Comparison of ENCODE assay signal across 10 cellular contexts in genomic region chr3:152204218-152204617, GRCh38.
A peak's percentile ranks its signal among the peaks of the same experiment; 100 is the strongest.
DNase-seq lines count a peak whose midpoint lies in the region; ATAC-seq and TF ChIP-seq lines count a peak whose summit lies in the region.
"Had no signal": no experiment of that assay in that cellular context is flagged by ENCODE, and none has a peak within 500 bp of the region (broad histone marks: within the 10 kb centered on the region; RNA-seq: fewer than 3 reads in every experiment).

No MANE protein-coding gene starts in this region.

- no peak for DNase-seq in activated naive CD4-positive, alpha-beta T cell treated with anti-CD3 and anti-CD28 coated beads for 36 hours
- no peak for DNase-seq in activated naive CD4-positive, alpha-beta T cell treated with Interleukin-2 at 50 U/mL for 16 hours
- DNase-seq in activated CD4-positive, alpha-beta memory T cell treated with anti-CD3 and anti-CD28 coated beads, Interleukin-2, amount 10 ng/mL, durations not matched to agents 7 days and 5 days, result no peak
- DNase-seq in memory B cell (ENCODE audit: low spot score in 2 of 2) (no peak), tibial nerve (ENCODE audit: low spot score in 2 of 2) (no peak), MV-4-11 (lab: John Stamatoyannopoulos, UW) (no peak), NCI-H345 treated with DMSO at 0.1 percent for 48 hours (lab: John Stamatoyannopoulos, UW; ENCODE audit: unreplicated experiment) (no peak)
- DNase-seq: aorta had no signal

- no peaks in the 10 kb centered on the region for H3K27me3 Mint-ChIP-seq in activated naive CD4-positive, alpha-beta T cell treated with anti-CD3 and anti-CD28 coated beads for 36 hours (ENCODE audit: low read depth)
- H3K27me3 Mint-ChIP-seq in activated CD4-positive, alpha-beta memory T cell treated with anti-CD3 and anti-CD28 coated beads, Interleukin-2, amount 10 ng/mL, durations not matched to agents 7 days and 5 days, result no peaks in the 10 kb centered on the region
- no peaks in the 10 kb centered on the region for H3K27me3 Mint-ChIP-seq in memory B cell

- H3K4me3 Mint-ChIP-seq in activated naive CD4-positive, alpha-beta T cell treated with anti-CD3 and anti-CD28 coated beads for 36 hours, result peak overlapping the region; percentile 75
- H3K4me3 Mint-ChIP-seq in activated CD4-positive, alpha-beta memory T cell treated with anti-CD3 and anti-CD28 coated beads, Interleukin-2, amount 10 ng/mL, durations not matched to agents 7 days and 5 days, result peak overlapping the region; percentile 74
- peak overlapping the region; percentile 83 for H3K4me3 Mint-ChIP-seq in memory B cell

- peak overlapping the region; percentile 99 for H3K27ac Mint-ChIP-seq in activated naive CD4-positive, alpha-beta T cell treated with anti-CD3 and anti-CD28 coated beads for 36 hours
- H3K27ac Mint-ChIP-seq in activated CD4-positive, alpha-beta memory T cell treated with anti-CD3 and anti-CD28 coated beads, Interleukin-2, amount 10 ng/mL, durations not matched to agents 7 days and 5 days, result peak overlapping the region; percentile 70
- H3K27ac Mint-ChIP-seq in memory B cell, result peak overlapping the region; percentile 85

- peaks cover 66% of the 10 kb centered on the region for H3K4me1 Mint-ChIP-seq in activated naive CD4-positive, alpha-beta T cell treated with anti-CD3 and anti-CD28 coated beads for 36 hours (ENCODE audit: low read depth)
- H3K4me1 Mint-ChIP-seq in activated CD4-positive, alpha-beta memory T cell treated with anti-CD3 and anti-CD28 coated beads, Interleukin-2, amount 10 ng/mL, durations not matched to agents 7 days and 5 days, result peaks cover 65% of the 10 kb centered on the region
- H3K4me1 Mint-ChIP-seq in memory B cell, result peaks cover 38% of the 10 kb centered on the region

- peaks cover 0 to 56% (median 13%) of the 10 kb centered on the region in 4 donors for H3K4me1 ChIP-seq in tibial nerve

- TF ChIP-seq CTCF in tibial nerve (IDR thresholded peaks at IDR 0.05), result no peak

- H3K36me3 ChIP-seq in tibial nerve, result no peaks in the 10 kb centered on the region
- H3K36me3 ChIP-seq: BLaER1 had no signal

- CTCF ChIA-PET in activated naive CD4-positive, alpha-beta T cell treated with anti-CD3 and anti-CD28 coated beads for 36 hours (lab: Charles Lee), result interaction anchor here (0.8 to 1.9 kb wide), 9 partner anchors 11 to 268 kb away, joined by 4 to 10 read pairs (median 5); partner anchors contain the start of gene MBNL1
- CTCF ChIA-PET in activated CD4-positive, alpha-beta memory T cell treated with anti-CD3 and anti-CD28 coated beads, Interleukin-2, amount 10 ng/mL, durations not matched to agents 7 days and 5 days (lab: Charles Lee), result interaction anchor here (1.1 to 3.3 kb wide), 5 partner anchors 8 to 95 kb away, joined by 3 to 15 read pairs (median 4); partner anchors contain the start of gene MBNL1

- peaks cover 21% of the 10 kb centered on the region for H3K36me3 Mint-ChIP-seq in activated naive CD4-positive, alpha-beta T cell treated with anti-CD3 and anti-CD28 coated beads for 36 hours (ENCODE audit: low read depth)
- H3K36me3 Mint-ChIP-seq in activated CD4-positive, alpha-beta memory T cell treated with anti-CD3 and anti-CD28 coated beads, Interleukin-2, amount 10 ng/mL, durations not matched to agents 7 days and 5 days (ENCODE audit: low read depth), result peaks cover 8% of the 10 kb centered on the region
- H3K36me3 Mint-ChIP-seq in memory B cell, result peaks cover 11% of the 10 kb centered on the region

- H3K9me3 Mint-ChIP-seq in activated naive CD4-positive, alpha-beta T cell treated with anti-CD3 and anti-CD28 coated beads for 36 hours, result no peaks in the 10 kb centered on the region
- no peaks in the 10 kb centered on the region for H3K9me3 Mint-ChIP-seq in activated CD4-positive, alpha-beta memory T cell treated with anti-CD3 and anti-CD28 coated beads, Interleukin-2, amount 10 ng/mL, durations not matched to agents 7 days and 5 days
- H3K9me3 Mint-ChIP-seq in memory B cell, result peaks cover 7% of the 10 kb centered on the region

- POLR2A ChIA-PET in activated CD4-positive, alpha-beta memory T cell treated with anti-CD3 and anti-CD28 coated beads, Interleukin-2, amount 10 ng/mL, durations not matched to agents 7 days and 5 days (lab: Charles Lee), result interaction anchor here (0.9 to 10.6 kb wide), 16 partner anchors 9 to 98 kb away, joined by 3 to 232 read pairs (median 4); partner anchors contain the start of gene MBNL1

- WGBS in tibial nerve, 2 donors, result 73 to 74% methylated on average over 2 of the region's 2 CpGs

- intact Hi-C loops in activated naive CD4-positive, alpha-beta T cell treated with anti-CD3 and anti-CD28 coated beads for 36 hours (cut with micrococcal nuclease), result loop anchor here (1.0 to 10.0 kb wide), 3 partner anchors 11 to 1421 kb away; no protein-coding TSS in a partner anchor

- H3K9me3 ChIP-seq in tibial nerve, result no peaks in the 10 kb centered on the region

- TF ChIP-seq POLR2A in tibial nerve (IDR thresholded peaks at IDR 0.05), result no peak

- H3K27ac ChIP-seq in tibial nerve, result peak overlapping the region; percentile 6 to 84 (median 80)
- H3K27ac ChIP-seq: BLaER1 had no signal

- ATAC-seq in memory B cell (ENCODE audit: low read depth), result no peak
- no peak for ATAC-seq in GM21447 (IDR thresholded peaks at IDR 0.05; ENCODE audit: unreplicated experiment)

- no peaks in the 10 kb centered on the region for H3K27me3 ChIP-seq in tibial nerve

- H3K4me3 ChIP-seq in tibial nerve, result peak overlapping the region in 2 of 4 donors; percentile 2 to 37
- H3K4me3 ChIP-seq: BLaER1 had no signal

- TF ChIP-seq EP300 in tibial nerve (IDR thresholded peaks at IDR 0.05), result no peak
